Comparison of ENCODE assay signal across 36 cellular contexts in genomic region chr10:5260828-5261227, GRCh38.
"Had no signal": no experiment of that assay in that cellular context is flagged by ENCODE, and none has a peak within 500 bp of the region (broad histone marks: within the 10 kb centered on the region; RNA-seq: fewer than 3 reads in every experiment).

No MANE protein-coding gene starts in this region.

- H3K27ac Mint-ChIP-seq: activated CD4-positive, alpha-beta memory T cell treated with anti-CD3 and anti-CD28 coated beads, Interleukin-2, amount 10 ng/mL, durations not matched to agents 7 days and 5 days; activated CD8-positive, alpha-beta memory T cell treated with anti-CD3 and anti-CD28 coated beads, Interleukin-2, amount 10 ng/mL, durations not matched to agents 7 days and 5 days; activated naive CD4-positive, alpha-beta T cell treated with anti-CD3 and anti-CD28 coated beads, Interleukin-2, amount 10 ng/mL, durations not matched to agents 7 days and 5 days; activated naive CD8-positive, alpha-beta T cell; activated naive CD8-positive, alpha-beta T cell treated with anti-CD3 and anti-CD28 coated beads, Interleukin-2, amount 50 U/mL, for 24 hours; brain; T-cell had no signal

- H3K4me3 ChIP-seq: PC-9 had no signal

- H3K27ac ChIP-seq: KMS-11, PC-9, RWPE1, WERI-Rb-1 had no signal

- H3K36me3 ChIP-seq: WERI-Rb-1 had no signal

- H3K27me3 Mint-ChIP-seq: activated CD4-positive, alpha-beta memory T cell treated with anti-CD3 and anti-CD28 coated beads, Interleukin-2, amount 10 ng/mL, durations not matched to agents 7 days and 5 days; activated CD8-positive, alpha-beta memory T cell treated with anti-CD3 and anti-CD28 coated beads, Interleukin-2, amount 10 ng/mL, durations not matched to agents 7 days and 5 days; activated naive CD4-positive, alpha-beta T cell treated with anti-CD3 and anti-CD28 coated beads, Interleukin-2, amount 10 ng/mL, durations not matched to agents 7 days and 5 days; activated naive CD8-positive, alpha-beta T cell; activated naive CD8-positive, alpha-beta T cell treated with anti-CD3 and anti-CD28 coated beads, Interleukin-2, amount 50 U/mL, for 24 hours; T-cell had no signal

- H3K4me3 Mint-ChIP-seq: activated CD4-positive, alpha-beta memory T cell treated with anti-CD3 and anti-CD28 coated beads, Interleukin-2, amount 10 ng/mL, durations not matched to agents 7 days and 5 days; activated CD8-positive, alpha-beta memory T cell treated with anti-CD3 and anti-CD28 coated beads, Interleukin-2, amount 10 ng/mL, durations not matched to agents 7 days and 5 days; activated naive CD4-positive, alpha-beta T cell treated with anti-CD3 and anti-CD28 coated beads, Interleukin-2, amount 10 ng/mL, durations not matched to agents 7 days and 5 days; activated naive CD8-positive, alpha-beta T cell; activated naive CD8-positive, alpha-beta T cell treated with anti-CD3 and anti-CD28 coated beads, Interleukin-2, amount 50 U/mL, for 24 hours; brain; T-cell had no signal

- H3K36me3 Mint-ChIP-seq: activated CD8-positive, alpha-beta memory T cell treated with anti-CD3 and anti-CD28 coated beads, Interleukin-2, amount 10 ng/mL, durations not matched to agents 7 days and 5 days; brain; T-cell had no signal

- DNase-seq: activated CD4-positive, alpha-beta memory T cell treated with anti-CD3 and anti-CD28 coated beads, Interleukin-2, amount 10 ng/mL, durations not matched to agents 7 days and 5 days; activated CD4-positive, alpha-beta T cell treated with anti-CD3 and anti-CD28 coated beads for 1 hour; activated CD4-positive, alpha-beta T cell treated with anti-CD3 and anti-CD28 coated beads for 48 hours; activated CD4-positive, CD25-positive, alpha-beta regulatory T cell; activated CD8-positive, alpha-beta memory T cell treated with anti-CD3 and anti-CD28 coated beads for 24 hours; activated CD8-positive, alpha-beta memory T cell treated with anti-CD3 and anti-CD28 coated beads, Interleukin-2, amount 10 ng/mL, durations not matched to agents 7 days and 5 days; activated CD8-positive, alpha-beta memory T cell treated with anti-CD3 and anti-CD28 coated beads, Interleukin-2, amount 50 U/mL, for 48 hours; activated effector memory CD4-positive, alpha-beta T cell treated with Interleukin-2 at 50 U/mL for 16 hours; activated naive CD4-positive, alpha-beta T cell treated with anti-CD3 and anti-CD28 coated beads, Interleukin-2, amount 10 ng/mL, durations not matched to agents 7 days and 5 days; activated naive CD8-positive, alpha-beta T cell treated with anti-CD3 and anti-CD28 coated beads, Interleukin-2, amount 50 U/mL, for 24 hours; activated T-cell treated with anti-CD3 and anti-CD28 coated beads, Interleukin-2, amount 50 U/mL, for 48 hours; anterior cingulate cortex; central memory CD4-positive, alpha-beta T cell; MM.1S; MV-4-11; NCI-H1092; NCI-H1436 treated with DMSO at 0.1 percent for 48 hours; NCI-H187 treated with DMSO at 0.1 percent for 48 hours; NCI-H2081; NCI-H2171 treated with DMSO at 0.1 percent for 48 hours; NCI-H2227 treated with DMSO at 0.1 percent for 48 hours; NCI-H446; NCI-H524; NCI-H69; NK-92 treated with Interleukin-12 subunit alpha and Interleukin-12 subunit beta, amount 100 ng/mL, for 24 hours; PC-9; SIG-M5; T-cell; T1000; WERI-Rb-1 had no signal

- H3K4me1 Mint-ChIP-seq: activated CD4-positive, alpha-beta memory T cell treated with anti-CD3 and anti-CD28 coated beads, Interleukin-2, amount 10 ng/mL, durations not matched to agents 7 days and 5 days; activated CD8-positive, alpha-beta memory T cell treated with anti-CD3 and anti-CD28 coated beads, Interleukin-2, amount 10 ng/mL, durations not matched to agents 7 days and 5 days; activated naive CD4-positive, alpha-beta T cell treated with anti-CD3 and anti-CD28 coated beads, Interleukin-2, amount 10 ng/mL, durations not matched to agents 7 days and 5 days; activated naive CD8-positive, alpha-beta T cell treated with anti-CD3 and anti-CD28 coated beads, Interleukin-2, amount 50 U/mL, for 24 hours; brain; T-cell had no signal

- ATAC-seq: activated CD8-positive, alpha-beta memory T cell treated with anti-CD3 and anti-CD28 coated beads, Interleukin-2, amount 10 ng/mL, durations not matched to agents 7 days and 5 days; activated naive CD8-positive, alpha-beta T cell treated with anti-CD3 and anti-CD28 coated beads, Interleukin-2, amount 50 U/mL, for 24 hours; Right ventricle myocardium inferior; SK-N-SH treated with all-trans-retinoic acid at 6 μM for 48 hours; T-cell had no signal
